8 cellular contexts compared by ENCODE assay signal in the genomic region with DNA sequence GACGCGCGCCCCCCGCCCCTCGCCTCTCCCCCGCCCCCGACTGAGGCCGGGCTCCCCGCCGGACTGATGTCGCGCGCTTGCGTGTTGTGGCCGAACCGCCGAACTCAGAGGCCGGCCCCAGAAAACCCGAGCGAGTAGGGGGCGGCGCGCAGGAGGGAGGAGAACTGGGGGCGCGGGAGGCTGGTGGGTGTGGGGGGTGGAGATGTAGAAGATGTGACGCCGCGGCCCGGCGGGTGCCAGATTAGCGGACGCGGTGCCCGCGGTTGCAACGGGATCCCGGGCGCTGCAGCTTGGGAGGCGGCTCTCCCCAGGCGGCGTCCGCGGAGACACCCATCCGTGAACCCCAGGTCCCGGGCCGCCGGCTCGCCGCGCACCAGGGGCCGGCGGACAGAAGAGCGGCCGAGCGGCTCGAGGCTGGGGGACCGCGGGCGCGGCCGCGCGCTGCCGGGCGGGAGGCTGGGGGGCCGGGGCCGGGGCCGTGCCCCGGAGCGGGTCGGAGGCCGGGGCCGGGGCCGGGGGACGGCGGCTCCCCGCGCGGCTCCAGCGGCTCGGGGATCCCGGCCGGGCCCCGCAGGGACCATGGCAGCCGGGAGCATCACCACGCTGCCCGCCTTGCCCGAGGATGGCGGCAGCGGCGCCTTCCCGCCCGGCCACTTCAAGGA. TPM values are rescaled to one million over a fixed set of nuclear protein-coding genes. Genes with fewer than 3 reads are reported as not detected.
DNase-seq lines count a peak whose midpoint lies in the region; ATAC-seq and TF ChIP-seq lines count a peak whose summit lies in the region.

FGF2 (plus strand) TSS at position 236 of the 662 bp plus-strand sequence; CDS start at position 580, 344 bp downstream.

- H3K9me3 ChIP-seq in BLaER1 treated with 17β-estradiol and CSF1 and Interleukin-3, amounts not matched to agents 10 nM and 100 nM (replicated peaks in 1 of 11), result peaks cover 0 to 11% (median 0%) of the 10 kb centered on the region in 11 experiments; a peak in 6 of 22 replicates
- H3K9me3 ChIP-seq in left lung, result no peaks in the 10 kb centered on the region

- H3K4me2 ChIP-seq in BLaER1 treated with 17β-estradiol and CSF1 and Interleukin-3, amounts not matched to agents 10 nM and 100 nM, result peak within 1 kb of the TSS; percentile 87 to 99 (median 95)

- H4K20me1 ChIP-seq in BLaER1 treated with 17β-estradiol and CSF1 and Interleukin-3, amounts not matched to agents 10 nM and 100 nM, result peaks cover 0 to 42% (median 19%) of the 10 kb centered on the region in 11 experiments; a peak in 17 of 22 replicates

- TF ChIP-seq CTCF in left lung (IDR thresholded peaks at IDR 0.05), result no peak

- intact Hi-C loops in left lung (cut with DNase I), result no loop called here

- H3K9me3 Mint-ChIP-seq in T-helper 2 cell treated with Interferon-gamma antibody and Interleukin-4, amounts not matched to agents 5 μg/mL and 100 μg/mL, for 36 hours, result no peaks in the 10 kb centered on the region
- no peaks in the 10 kb centered on the region for H3K9me3 Mint-ChIP-seq in stimulated activated effector memory CD8-positive, alpha-beta T cell treated with anti-CD3 and anti-CD28 coated beads, Interleukin-12 subunit alpha, Interleukin-12 subunit beta, amount 100 ng/mL, for 72 hours

- H3K36me3 ChIP-seq in BLaER1 treated with 17β-estradiol and CSF1 and Interleukin-3, amounts not matched to agents 10 nM and 100 nM, result no peaks in the 10 kb centered on the region
- no peaks in the 10 kb centered on the region for H3K36me3 ChIP-seq in left lung

- H3K4me3 Mint-ChIP-seq in T-helper 2 cell treated with Interferon-gamma antibody and Interleukin-4, amounts not matched to agents 5 μg/mL and 100 μg/mL, for 36 hours, result peak within 1 kb of the TSS; percentile 74
- H3K4me3 Mint-ChIP-seq in stimulated activated effector memory CD8-positive, alpha-beta T cell treated with anti-CD3 and anti-CD28 coated beads, Interleukin-12 subunit alpha, Interleukin-12 subunit beta, amount 100 ng/mL, for 72 hours, result peak within 1 kb of the TSS; percentile 77

- peaks cover 15% of the 10 kb centered on the region for H3K4me1 Mint-ChIP-seq in T-helper 2 cell treated with Interferon-gamma antibody and Interleukin-4, amounts not matched to agents 5 μg/mL and 100 μg/mL, for 36 hours (ENCODE audit: low read depth)
- H3K4me1 Mint-ChIP-seq in stimulated activated effector memory CD8-positive, alpha-beta T cell treated with anti-CD3 and anti-CD28 coated beads, Interleukin-12 subunit alpha, Interleukin-12 subunit beta, amount 100 ng/mL, for 72 hours, result peaks cover 15% of the 10 kb centered on the region

- H3K27ac ChIP-seq in BLaER1 treated with 17β-estradiol and CSF1 and Interleukin-3, amounts not matched to agents 10 nM and 100 nM, result no peak within 1 kb of the TSS
- H3K27ac ChIP-seq in left lung, result peak within 1 kb of the TSS; percentile 72

- peaks cover 5 to 19% (median 16%) of the 10 kb centered on the region in 10 experiments; a peak in 16 of 20 replicates for H3K4me1 ChIP-seq in BLaER1 treated with 17β-estradiol and CSF1 and Interleukin-3, amounts not matched to agents 10 nM and 100 nM
- H3K4me1 ChIP-seq in left lung, result peaks cover 0 to 17% of the 10 kb centered on the region in 2 donors

- H3K9ac ChIP-seq in BLaER1 treated with 17β-estradiol and CSF1 and Interleukin-3, amounts not matched to agents 10 nM and 100 nM, result peak within 1 kb of the TSS in 6 of 11 experiments; percentile 25 to 51 (median 37); a peak in 8 of 22 replicates

- peaks cover 74 to 97% (median 90%) of the 10 kb centered on the region in 11 experiments for H3K27me3 ChIP-seq in BLaER1 treated with 17β-estradiol and CSF1 and Interleukin-3, amounts not matched to agents 10 nM and 100 nM
- H3K27me3 ChIP-seq in left lung, result peaks cover 25 to 87% of the 10 kb centered on the region in 2 donors

- no peaks in the 10 kb centered on the region for H3K36me3 Mint-ChIP-seq in T-helper 2 cell treated with Interferon-gamma antibody and Interleukin-4, amounts not matched to agents 5 μg/mL and 100 μg/mL, for 36 hours (ENCODE audit: low read depth)
- H3K36me3 Mint-ChIP-seq in stimulated activated effector memory CD8-positive, alpha-beta T cell treated with anti-CD3 and anti-CD28 coated beads, Interleukin-12 subunit alpha, Interleukin-12 subunit beta, amount 100 ng/mL, for 72 hours, result peaks cover 5% of the 10 kb centered on the region

- H3K27ac Mint-ChIP-seq in T-helper 2 cell treated with Interferon-gamma antibody and Interleukin-4, amounts not matched to agents 5 μg/mL and 100 μg/mL, for 36 hours, result peak within 1 kb of the TSS; percentile 9
- H3K27ac Mint-ChIP-seq in stimulated activated effector memory CD8-positive, alpha-beta T cell treated with anti-CD3 and anti-CD28 coated beads, Interleukin-12 subunit alpha, Interleukin-12 subunit beta, amount 100 ng/mL, for 72 hours, result no peak within 1 kb of the TSS

- ATAC-seq in GM19023 (IDR thresholded peaks at IDR 0.05; ENCODE audit: unreplicated experiment), result peak; percentile 32
- ATAC-seq in HG03108 (IDR thresholded peaks at IDR 0.05; ENCODE audit: unreplicated experiment), result peak; percentile 12
- peak; percentile 71 for ATAC-seq in left lung
- peak; percentile 39 for ATAC-seq in stimulated activated effector memory CD8-positive, alpha-beta T cell treated with anti-CD3 and anti-CD28 coated beads, Interleukin-12 subunit alpha, Interleukin-12 subunit beta, amount 100 ng/mL, for 72 hours

- DNase-seq in T-helper 2 cell treated with Interferon-gamma antibody and Interleukin-4, amounts not matched to agents 5 μg/mL and 100 μg/mL, for 36 hours (ENCODE audit: low spot score), result peak; percentile 22
- DNase-seq in dermis microvascular lymphatic vessel endothelial cell (ENCODE audit: low read depth in 2 of 2) (peak in 1 of 2 donors; percentile 47), left lung (peak; percentile 55 to 84), NCI-H2029 (lab: John Stamatoyannopoulos, UW) (no peak)
- peak in 1 of 2 donors; percentile 57 for DNase-seq in stimulated activated effector memory CD8-positive, alpha-beta T cell treated with anti-CD3 and anti-CD28 coated beads, Interleukin-12 subunit alpha, Interleukin-12 subunit beta, amount 100 ng/mL, for 72 hours (ENCODE audit: low spot score in 2 of 2)

- peak within 1 kb of the TSS; percentile 50 to 71 (median 60) for H3K4me3 ChIP-seq in BLaER1 treated with 17β-estradiol and CSF1 and Interleukin-3, amounts not matched to agents 10 nM and 100 nM
- H3K4me3 ChIP-seq in left lung, result peak within 1 kb of the TSS; percentile 49 to 52

- peaks cover 70% of the 10 kb centered on the region for H3K27me3 Mint-ChIP-seq in T-helper 2 cell treated with Interferon-gamma antibody and Interleukin-4, amounts not matched to agents 5 μg/mL and 100 μg/mL, for 36 hours (ENCODE audit: low read depth)

RNA-seq across cellular contexts. Expression of gene FGF2, which starts in this region (rescaled TPM):
- total RNA-seq in dermis microvascular lymphatic vessel endothelial cell, result 7.0 and 10.3 TPM in 2 replicates
- 10 to 100 TPM in 1 of 2 donors, 1 to 10 TPM in 1; 6.5 to 14.7 TPM for total RNA-seq in left lung

Comparison
In these comparisons a context has a peak if more than half of its experiments do, and no peak if none do; other contexts are left out.
1. H3K27ac ChIP-seq: peak in left lung (2 of 2); none in BLaER1 treated with 17β-estradiol and CSF1 and Interleukin-3, amounts not matched to agents 10 nM and 100 nM (0 of 11).
2. ATAC-seq: peak in every context shown above with its lines; median percentile 71 in left lung; 39 in stimulated activated effector memory CD8-positive, alpha-beta T cell treated with anti-CD3 and anti-CD28 coated beads, Interleukin-12 subunit alpha, Interleukin-12 subunit beta, amount 100 ng/mL, for 72 hours; 32 in GM19023; 12 in HG03108.